In genomic region chr5:43514816-43515677, GRCh38 we compare ENCODE assay signal across 8 cellular contexts. TPM values are rescaled to one million over a fixed set of nuclear protein-coding genes. Genes with fewer than 3 reads are reported as not detected.
A peak's percentile ranks its signal among the peaks of the same experiment; 100 is the strongest.
DNase-seq lines count a peak whose midpoint lies in the region; ATAC-seq and TF ChIP-seq lines count a peak whose summit lies in the region.

C5orf34 (minus strand) TSS chr5:43515148; CDS start chr5:43509339, 5,809 bp downstream.

- H3K27me3 ChIP-seq in IMR-90 (ENCODE audit: control insufficient read depth, insufficient read depth, low read length), result no peaks in the 10 kb centered on the region

- H3K9me3 ChIP-seq in IMR-90 (ENCODE audit: control insufficient read depth, insufficient read depth, low read length), result no peaks in the 10 kb centered on the region
- H3K9me3 ChIP-seq in OCI-LY7 (ENCODE audit: low read length), result no peaks in the 10 kb centered on the region

- TF ChIP-seq POLR2A in IMR-90 (IDR thresholded peaks at IDR 0.05; ENCODE audit: low read depth, low read length), result peak; percentile 86

- peak within 1 kb of the TSS; percentile 96 for H2BK5ac ChIP-seq in IMR-90 (ENCODE audit: low read depth, low read length, poor library complexity, severe bottlenecking)

- no peak for TF ChIP-seq RAD21 in IMR-90 (IDR thresholded peaks at IDR 0.05; ENCODE audit: low read length)

- H3K79me1 ChIP-seq in IMR-90 (ENCODE audit: low read depth in 1 of 2, low read length in 2 of 2), result peaks cover 12 to 20% of the 10 kb centered on the region in 2 experiments

- H2AK5ac ChIP-seq in IMR-90 (ENCODE audit: low read depth, low read length), result peak within 1 kb of the TSS; percentile 6; the same call in 1 of the 2 replicates

- peak within 1 kb of the TSS; percentile 13; the same call in 1 of the 3 replicates for H2BK15ac ChIP-seq in IMR-90 (ENCODE audit: low read depth, low read length)

- intact Hi-C loops in IMR-90 (cut with micrococcal nuclease) (loop anchor here (2.0 to 5.0 kb wide), 2 partner anchors 30 to 563 kb away; no protein-coding TSS in a partner anchor), OCI-LY7 (cut with micrococcal nuclease; ENCODE audit: unreplicated experiment) (loop anchor here (1.0 to 2.0 kb wide), 2 partner anchors 32 to 41 kb away; partner anchors contain the start of gene TMEM267)

- POLR2A ChIA-PET in IMR-90 (lab: Charles Lee; ENCODE audit: unreplicated experiment) (no interaction called here), OCI-LY7 (lab: Charles Lee) (interaction anchor here (0.6 to 4.6 kb wide), 9 partner anchors 9 to 460 kb away, joined by 3 to 38 read pairs (median 4); partner anchors contain the start of genes NNT, TMEM267 and ZNF131)

- peak within 1 kb of the TSS; percentile 85 for H3K9ac ChIP-seq in IMR-90 (ENCODE audit: low read depth, low read length)

- peak within 1 kb of the TSS; percentile 92 for H3K4ac ChIP-seq in IMR-90 (ENCODE audit: low read depth, low read length)

- no peaks in the 10 kb centered on the region for H3K9me1 ChIP-seq in IMR-90 (ENCODE audit: insufficient read depth, low read length)

- H3K14ac ChIP-seq in IMR-90 (replicated peaks; ENCODE audit: low read depth, low read length), result peak within 1 kb of the TSS; percentile 97

- H3K27ac ChIP-seq in IMR-90 (ENCODE audit: insufficient read depth, low read length), result peak within 1 kb of the TSS; percentile 78
- peak within 1 kb of the TSS; percentile 86 for H3K27ac ChIP-seq in OCI-LY7 (ENCODE audit: low read depth, low read length, poor library complexity, severe bottlenecking)

- no peaks in the 10 kb centered on the region for H3K9me2 ChIP-seq in OCI-LY7 (ENCODE audit: insufficient read depth, low read length)

- peak within 1 kb of the TSS; percentile 88 for H4K91ac ChIP-seq in IMR-90 (ENCODE audit: insufficient read depth, low read depth, low read length)

- ATAC-seq in GM21529 (IDR thresholded peaks at IDR 0.05; ENCODE audit: unreplicated experiment), result peak; percentile 99
- peak; percentile 97 for ATAC-seq in IMR-90 (ENCODE audit: low read depth)

- H3K23ac ChIP-seq in IMR-90 (ENCODE audit: low read depth, low read length), result peak within 1 kb of the TSS; percentile 96

- H3K79me2 ChIP-seq in OCI-LY7 (ENCODE audit: insufficient read depth, low read depth, low read length), result peaks cover 35% of the 10 kb centered on the region

- WGBS in IMR-90 (ENCODE audit: extremely low coverage in 2 of 2, insufficient read length in 1 of 2), 2 experiments, result no CpG with 5 or more reads among the region's 35 CpGs

- BruUV-seq in IMR-90 (replicated peaks; lab: Mats Ljungman, UMichigan) (no TSS peak), OCI-LY7 (replicated peaks; lab: Mats Ljungman, UMichigan) (TSS peak; percentile 98)

- no peaks in the 10 kb centered on the region for H3K36me3 ChIP-seq in IMR-90 (ENCODE audit: control insufficient read depth, insufficient read depth, low read length)
- H3K36me3 ChIP-seq in OCI-LY7 (ENCODE audit: insufficient read depth, low read length), result peaks cover 12% of the 10 kb centered on the region

- TF ChIP-seq CTCF in IMR-90 (conservative IDR thresholded peaks at IDR 0.05; ENCODE audit: low read depth, low read length), result no peak
- peak; percentile 52 for TF ChIP-seq CTCF in OCI-LY7 (conservative IDR thresholded peaks at IDR 0.05; ENCODE audit: low read length)
- TF ChIP-seq CTCF in epithelial cell of proximal tubule (conservative IDR thresholded peaks at IDR 0.05; ENCODE audit: low read depth, low read length), result peak; percentile 6

- peak within 1 kb of the TSS; percentile 97 for H3K56ac ChIP-seq in IMR-90 (ENCODE audit: extremely low read depth, insufficient read depth, low read length)

- in situ Hi-C loops in IMR-90 (cut with MboI; ENCODE audit: low sequenced_read_pairs), result no loop called here

- peak within 1 kb of the TSS; percentile 53; the same call in 1 of the 2 replicates for H2BK120ac ChIP-seq in IMR-90 (ENCODE audit: low read depth, low read length)

- H2BK20ac ChIP-seq in IMR-90 (ENCODE audit: low read depth, low read length), result no peak within 1 kb of the TSS

- H2AFZ ChIP-seq in IMR-90 (replicated peaks; ENCODE audit: low read length, poor library complexity) (peak within 1 kb of the TSS; percentile 93), OCI-LY7 (ENCODE audit: low read length) (peak within 1 kb of the TSS; percentile 77)

- peak within 1 kb of the TSS; percentile 95 for H4K5ac ChIP-seq in IMR-90 (ENCODE audit: low read depth, low read length)

- H3K4me1 ChIP-seq in IMR-90 (ENCODE audit: control insufficient read depth, insufficient read depth, low read length) (no peaks in the 10 kb centered on the region), OCI-LY7 (ENCODE audit: insufficient read depth, low read length, poor library complexity, severe bottlenecking) (peaks cover 17% of the 10 kb centered on the region)

- peak within 1 kb of the TSS; percentile 94 for H3K18ac ChIP-seq in IMR-90 (ENCODE audit: low read depth, low read length)

- H4K8ac ChIP-seq in IMR-90 (ENCODE audit: low read depth in 2 of 2, low read length in 2 of 2), result peak within 1 kb of the TSS; percentile 86 to 99

- H4K20me1 ChIP-seq in IMR-90 (ENCODE audit: insufficient read depth, low read length) (no peaks in the 10 kb centered on the region; the same call in 1 of the 2 replicates), OCI-LY7 (ENCODE audit: insufficient read depth, low read length) (no peaks in the 10 kb centered on the region)

- H3K4me2 ChIP-seq in IMR-90 (ENCODE audit: low read depth, low read length) (peak within 1 kb of the TSS; percentile 91), OCI-LY7 (ENCODE audit: low read length) (peak within 1 kb of the TSS; percentile 87)

- DNase-seq in DMS114 treated with DMSO at 0.1 percent for 48 hours (lab: John Stamatoyannopoulos, UW; ENCODE audit: unreplicated experiment), result peak; percentile 92
- peak; percentile 94 for DNase-seq in IMR-90
- DNase-seq in OCI-LY7 (ENCODE audit: low spot score), result peak; percentile 97
- DNase-seq in activated T-cell treated with anti-CD3 and anti-CD28 coated beads for 4 hours, result peak; percentile 95
- peak; percentile 73 for DNase-seq in epithelial cell of proximal tubule (ENCODE audit: low read depth)
- peak; percentile 97 for DNase-seq in mucosa of gallbladder (ENCODE audit: low spot score)
- DNase-seq in stimulated activated CD8-positive, alpha-beta memory T cell treated with anti-CD3 and anti-CD28 coated beads, Interleukin-4, amount 100 ng/mL, for 24 hours (ENCODE audit: low read depth), result peak; percentile 93

- peak within 1 kb of the TSS; percentile 85 for H2AK9ac ChIP-seq in IMR-90 (replicated peaks; ENCODE audit: low read depth, low read length, poor library complexity)

- H3K4me3 ChIP-seq in IMR-90 (ENCODE audit: insufficient read depth, low read depth, low read length) (peak within 1 kb of the TSS; percentile 67), OCI-LY7 (ENCODE audit: low read depth, low read length, poor library complexity, severe bottlenecking) (peak within 1 kb of the TSS; percentile 74), epithelial cell of proximal tubule (ENCODE audit: low read depth, low read length) (peak within 1 kb of the TSS; percentile 70)

- CTCF ChIA-PET in IMR-90 (lab: Yijun Ruan, JAX), result no interaction called here
- CTCF ChIA-PET in OCI-LY7 (lab: Charles Lee; ENCODE audit: unreplicated experiment), result no interaction called here

- dilution Hi-C loops in IMR-90 (cut with HindIII; ENCODE audit: low sequenced_read_pairs, unreplicated experiment), result no loop called here

TF ChIP-seq in IMR-90, 13 proteins besides CTCF, POLR2A, EP300 and RAD21:
- TF ChIP-seq MAFK (IDR thresholded peaks at IDR 0.05; ENCODE audit: low read depth, low read length) (no peak), NFE2L2 (IDR thresholded peaks at IDR 0.05; ENCODE audit: low read depth, low read length) (no peak), ELK1 (IDR thresholded peaks at IDR 0.05; ENCODE audit: borderline replicate concordance, low read depth, low read length) (no peak), BHLHE40 (IDR thresholded peaks at IDR 0.05; ENCODE audit: low read depth, low read length) (no peak), USF2 (IDR thresholded peaks at IDR 0.05; ENCODE audit: low read depth, low read length) (no peak), CHD1 (IDR thresholded peaks at IDR 0.05; ENCODE audit: low read depth, low read length) (no peak), RFX5 (IDR thresholded peaks at IDR 0.05; ENCODE audit: low read depth, low read length) (no peak), MXI1 (IDR thresholded peaks at IDR 0.05; ENCODE audit: borderline replicate concordance, low read depth, low read length) (peak; percentile 81), CEBPB (IDR thresholded peaks at IDR 0.05; ENCODE audit: low read depth, low read length) (no peak), FOS (IDR thresholded peaks at IDR 0.05; ENCODE audit: low read depth, low read length) (no peak), RCOR1 (IDR thresholded peaks at IDR 0.05; ENCODE audit: insufficient replicate concordance, low read length) (no peak), MAZ (IDR thresholded peaks at IDR 0.05; ENCODE audit: borderline replicate concordance, low read depth, low read length) (peak; percentile 22; the same call in 1 of the 2 replicates)

RNA-seq across cellular contexts. Expression of gene C5orf34, which starts in this region (rescaled TPM):
- total RNA-seq in IMR-90 (2012; rRNA removed) (6.1 and 7.2 TPM in 2 replicates), OCI-LY7 (2022) (28.7 and 30.9 TPM in 2 replicates), epithelial cell of proximal tubule (3.6 and 6.9 TPM in 2 replicates), mucosa of gallbladder (0.69 TPM)
- polyA plus RNA-seq in IMR-90 (2012; rRNA removed), result 3.3 TPM in 2 replicates
- 0.22 and 0.37 TPM in 2 replicates for polyA plus RNA-seq in IMR-90 (2012; cell fraction: cytosol; rRNA removed)
- 0.70 and 7.0 TPM in 2 replicates for polyA plus RNA-seq in IMR-90 (2012; cell fraction: nucleus; rRNA removed; ENCODE audit: low replicate concordance)
- 25.5 and 33.9 TPM in 2 replicates for total RNA-seq in OCI-LY7 (2014; rRNA removed; shearing (Covaris generic))

Comparison
In these comparisons a context has a peak if more than half of its experiments do, and no peak if none do; other contexts are left out.
1. Peak in every context shown above with its lines: DNase-seq, ATAC-seq, H3K4me3 ChIP-seq and H3K27ac ChIP-seq.
2. Peak in DNase-seq in mucosa of gallbladder; RNA of the gene not detected or under 1 TPM.